ENCODE assay signal across 18 cellular contexts in genomic region chr16:53839150-53839549, GRCh38.
"Had no signal": no experiment of that assay in that cellular context is flagged by ENCODE, and none has a peak within 500 bp of the region (broad histone marks: within the 10 kb centered on the region; RNA-seq: fewer than 3 reads in every experiment).

No MANE protein-coding gene starts in this region.

- H3K27me3 ChIP-seq: right lobe of liver, spleen, upper lobe of left lung had no signal

- H3K9me3 ChIP-seq: mucosa of descending colon, right lobe of liver, spleen, upper lobe of left lung had no signal

- H3K27ac ChIP-seq: right lobe of liver, spleen, upper lobe of left lung had no signal

- DNase-seq: activated CD4-positive, alpha-beta T cell treated with anti-CD3 and anti-CD28 coated beads, Interleukin-2, amount 50 U/mL, for 48 hours; activated CD8-positive, alpha-beta memory T cell treated with anti-CD3 and anti-CD28 coated beads, Interleukin-2, amount 10 ng/mL, durations not matched to agents 7 days and 5 days; activated effector memory CD4-positive, alpha-beta T cell treated with Interleukin-2 at 50 U/mL for 16 hours; activated T-cell treated with anti-CD3 and anti-CD28 coated beads, Interleukin-2, amount 50 U/mL, for 24 hours; amniotic stem cell; endodermal cell; foreskin melanocyte; head of caudate nucleus; mucosa of descending colon; natural killer cell; right lobe of liver; spleen; stimulated activated CD4-positive, alpha-beta T cell treated with anti-CD3 and anti-CD28 coated beads, Interleukin-1b, Interleukin-23, amount 100 ng/mL, for 48 hours; stimulated activated naive CD4-positive, alpha-beta T cell; substantia nigra; upper lobe of left lung had no signal

- H3K4me3 ChIP-seq: mucosa of descending colon, right lobe of liver, spleen, upper lobe of left lung had no signal

- H3K4me1 ChIP-seq: spleen had no signal

- ATAC-seq: activated CD4-positive, CD25-positive, alpha-beta regulatory T cell treated with anti-CD3 and anti-CD28 coated beads, Interleukin-2, amount 50 U/mL, for 24 hours; activated CD8-positive, alpha-beta memory T cell treated with anti-CD3 and anti-CD28 coated beads, Interleukin-2, amount 10 ng/mL, durations not matched to agents 7 days and 5 days; activated naive CD4-positive, alpha-beta T cell treated with anti-CD3 and anti-CD28 coated beads, Interleukin-2, amount 50 U/mL, for 72 hours; mucosa of descending colon; natural killer cell; right lobe of liver had no signal

- H3K36me3 ChIP-seq: right lobe of liver, upper lobe of left lung had no signal
